Comparison of ENCODE assay signal across 8 cellular contexts in the genomic region with DNA sequence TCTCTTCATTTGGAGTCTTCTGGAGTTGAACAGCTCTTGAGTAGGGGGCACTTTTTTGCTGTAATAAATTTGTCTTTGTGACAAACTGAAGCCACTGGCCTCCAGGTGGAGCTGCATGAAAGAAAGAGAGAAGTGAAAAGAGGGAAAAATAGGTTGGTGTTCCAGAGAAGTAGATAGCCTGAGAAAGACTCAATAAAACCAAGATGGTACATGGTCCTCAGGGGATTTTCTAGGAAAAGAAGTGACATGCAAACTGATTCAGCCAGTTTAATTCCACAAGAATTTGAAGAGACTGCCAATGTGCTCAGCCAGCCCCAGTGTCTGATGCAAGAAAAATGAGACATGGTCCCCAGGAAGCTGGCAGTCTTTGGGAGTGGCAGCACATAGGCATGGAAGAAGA.
DNase-seq lines count a peak whose midpoint lies in the region; ATAC-seq, FAIRE-seq and TF ChIP-seq lines count a peak whose summit lies in the region.
"Had no signal": no experiment of that assay in that cellular context is flagged by ENCODE, and none has a peak within 500 bp of the region (broad histone marks: within the 10 kb centered on the region; RNA-seq: fewer than 3 reads in every experiment).

No MANE protein-coding gene starts in this region.

- no peaks in the 10 kb centered on the region for H3K27me3 ChIP-seq in adrenal gland

- H3K4me1 ChIP-seq in adrenal gland (replicated peaks in 1 of 2) = no peaks in the 10 kb centered on the region

- no peak for ATAC-seq in GM18873 (IDR thresholded peaks at IDR 0.05; ENCODE audit: low FRiP score, unreplicated experiment)

- intact Hi-C loops in adrenal gland (cut with DNase I) = no loop called here

- no peak for TF ChIP-seq POLR2A in adrenal gland (IDR thresholded peaks at IDR 0.05)

- TF ChIP-seq CTCF in adrenal gland (IDR thresholded peaks at IDR 0.05) = peak; percentile 20 to 73 (median 52)

- H3K9me3 ChIP-seq in adrenal gland (replicated peaks in 1 of 3) = peaks cover 0 to 7% (median 0%) of the 10 kb centered on the region in 3 donors

- no peaks in the 10 kb centered on the region for H3K36me3 ChIP-seq in adrenal gland (replicated peaks in 1 of 2)

- FAIRE-seq in urothelium cell line (lab: Jason Lieb, UNC) = no peak

- H3K27ac ChIP-seq in adrenal gland = no peak overlapping the region
- H3K27ac ChIP-seq: SK-N-MC had no signal

- no peak overlapping the region for H3K4me3 ChIP-seq in adrenal gland
- H3K4me3 ChIP-seq: SK-N-MC had no signal

- DNase-seq in EL = peak; percentile 43
- peak; percentile 10 for DNase-seq in KG1 (lab: John Stamatoyannopoulos, UW)
- DNase-seq in adrenal gland = peak in 4 of 7 donors; percentile 27 to 46 (median 37)
- DNase-seq in iPS-NIHi11 (ENCODE audit: low spot score) = peak; percentile 28
- DNase-seq in urothelium cell line (ENCODE audit: low spot score) = peak; percentile 16
- no peak for DNase-seq in SKM-1 treated with dmso at 0.1 percent for 144 hours (lab: John Stamatoyannopoulos, UW; ENCODE audit: unreplicated experiment)
